1 cellular context compared by ENCODE assay signal in genomic region chr6:2038096-2038495, GRCh38.
TF ChIP-seq lines count a peak whose summit lies in the region.

No MANE protein-coding gene starts in this region.

TF ChIP-seq in GM23338, 12 proteins besides CTCF, POLR2A, EP300 and RAD21 (continued from another document):
- TF ChIP-seq ZNF462 (CRISPR knock-in tag; IDR thresholded peaks at IDR 0.05) = no peak
